Comparison of ENCODE assay signal across 1 cellular context in genomic region chr6:31837612-31838553, GRCh38.
TF ChIP-seq lines count a peak whose summit lies in the region.

No MANE protein-coding gene starts in this region.

TF ChIP-seq in A549, 52 proteins besides CTCF, POLR2A, EP300 and RAD21:
- TF ChIP-seq HES2 (IDR thresholded peaks at IDR 0.05) (no peak), USF2 (IDR thresholded peaks at IDR 0.05) (no peak), FOSB (CRISPR knock-in tag; IDR thresholded peaks at IDR 0.05) (no peak), NR3C1 (IDR thresholded peaks at IDR 0.05) (no peak), ZC3H11A (IDR thresholded peaks at IDR 0.05) (no peak), RCOR1 (IDR thresholded peaks at IDR 0.05; ENCODE audit: low read depth, low read length) (no peak), CHD4 (IDR thresholded peaks at IDR 0.05; ENCODE audit: borderline replicate concordance) (no peak), EHF (CRISPR knock-in tag; IDR thresholded peaks at IDR 0.05) (no peak), NFE2L2 (conservative IDR thresholded peaks at IDR 0.05; ENCODE audit: low read length) (no peak), RNF2 (IDR thresholded peaks at IDR 0.05; ENCODE audit: borderline replicate concordance, low read depth) (no peak), TP53 (CRISPR knock-in tag; IDR thresholded peaks at IDR 0.05) (no peak), CEBPB (IDR thresholded peaks at IDR 0.05) (no peak), ATOH8 (CRISPR knock-in tag; IDR thresholded peaks at IDR 0.05; ENCODE audit: low read depth) (no peak), CHD2 (IDR thresholded peaks at IDR 0.05; ENCODE audit: low read length, partially characterized antibody) (no peak), SMC3 (IDR thresholded peaks at IDR 0.05) (no peak), HOXB13 (CRISPR knock-in tag; IDR thresholded peaks at IDR 0.05; ENCODE audit: low read depth) (no peak), ZSCAN20 (CRISPR knock-in tag; IDR thresholded peaks at IDR 0.05) (no peak)
